Comparison of ENCODE assay signal across 8 cellular contexts in genomic region chr5:114789773-114790402, GRCh38.
DNase-seq lines count a peak whose midpoint lies in the region; ATAC-seq, FAIRE-seq and TF ChIP-seq lines count a peak whose summit lies in the region.

No MANE protein-coding gene starts in this region.

- intact Hi-C loops in left ventricle myocardium inferior (cut with micrococcal nuclease): no loop called here
- intact Hi-C loops in Right ventricle myocardium inferior (cut with DNase I): loop anchor here (5.0 kb wide), 1 partner anchor 1178 kb away; no protein-coding TSS in a partner anchor

- H3K27me3 ChIP-seq in left ventricle myocardium inferior (ENCODE audit: low read depth) (peaks cover 26% of the 10 kb centered on the region), suprapubic skin (no peaks in the 10 kb centered on the region)

- no peak for TF ChIP-seq POLR2A in suprapubic skin (IDR thresholded peaks at IDR 0.05)

- no peaks in the 10 kb centered on the region for H3K36me3 ChIP-seq in left ventricle myocardium inferior
- H3K36me3 ChIP-seq in suprapubic skin: no peaks in the 10 kb centered on the region

- ATAC-seq in Right ventricle myocardium inferior (no peak), HG03280 (IDR thresholded peaks at IDR 0.05; ENCODE audit: unreplicated experiment) (peak; percentile 76)

- H3K4me1 ChIP-seq in left ventricle myocardium inferior (no peaks in the 10 kb centered on the region), suprapubic skin (no peaks in the 10 kb centered on the region)

- no peak for DNase-seq in left ventricle myocardium inferior
- no peak for DNase-seq in Right ventricle myocardium inferior (ENCODE audit: missing footprints)
- peak; percentile 29 for DNase-seq in RCC 7860 (ENCODE audit: low spot score)
- DNase-seq in iPS DF 4.7 (ENCODE audit: extremely low read depth, low spot score): peak; percentile 53
- no peak for DNase-seq in suprapubic skin (ENCODE audit: low spot score in 2 of 2)
- DNase-seq in NCI-H510A (lab: John Stamatoyannopoulos, UW): no peak
- no peak for DNase-seq in activated CD4-positive, CD25-positive, alpha-beta regulatory T cell (lab: John Stamatoyannopoulos, UW)

- H3K27ac ChIP-seq in left ventricle myocardium inferior (replicated peaks) (no peak overlapping the region), suprapubic skin (no peak overlapping the region)

- TF ChIP-seq CTCF in left ventricle myocardium inferior (IDR thresholded peaks at IDR 0.05; ENCODE audit: borderline replicate concordance): peak; percentile 59
- peak in 1 of 2 donors; percentile 16 for TF ChIP-seq CTCF in suprapubic skin (IDR thresholded peaks at IDR 0.05)

- no peak overlapping the region for H3K4me3 ChIP-seq in left ventricle myocardium inferior
- H3K4me3 ChIP-seq in suprapubic skin: no peak overlapping the region

- no peak for TF ChIP-seq EP300 in suprapubic skin (IDR thresholded peaks at IDR 0.05)

- peak; percentile 23 for FAIRE-seq in RCC 7860 (lab: Jason Lieb, UNC)

- H3K9me3 ChIP-seq in left ventricle myocardium inferior (replicated peaks) (no peaks in the 10 kb centered on the region), suprapubic skin (no peaks in the 10 kb centered on the region)

- WGBS in suprapubic skin: 44% methylated on average over 4 of the region's 4 CpGs

Comparison
In these comparisons a context has a peak if more than half of its experiments do, and no peak if none do; other contexts are left out.
1. DNase-seq: peak in RCC 7860 (single experiment) and iPS DF 4.7 (single experiment); none in left ventricle myocardium inferior (single experiment), Right ventricle myocardium inferior (single experiment), suprapubic skin (0 of 2), NCI-H510A (single experiment) and activated CD4-positive, CD25-positive, alpha-beta regulatory T cell (0 of 4).